20 cellular contexts compared by ENCODE assay signal in genomic region chr18:44900627-44901026, GRCh38.
DNase-seq lines count a peak whose midpoint lies in the region; ATAC-seq and TF ChIP-seq lines count a peak whose summit lies in the region.
"Had no signal": no experiment of that assay in that cellular context is flagged by ENCODE, and none has a peak within 500 bp of the region (broad histone marks: within the 10 kb centered on the region; RNA-seq: fewer than 3 reads in every experiment).

No MANE protein-coding gene starts in this region.

- DNase-seq in NCI-H526 (lab: John Stamatoyannopoulos, UW) (peak; percentile 1 to 41), NCI-H526 treated with DMSO at 0.1 percent for 48 hours (lab: John Stamatoyannopoulos, UW) (no peak), SK-MEL-5 (ENCODE audit: low read depth, low spot score) (peak; percentile 2), foreskin keratinocyte (peak in 1 of 2 donors; percentile 54), heart left ventricle (no peak), pons (ENCODE audit: low spot score) (no peak), Calu3 (no peak)
- DNase-seq in activated CD4-positive, alpha-beta T cell treated with anti-CD3 and anti-CD28 coated beads, Interleukin-2, amount 50 U/mL, for 4 hours, result no peak
- DNase-seq: Caco-2; CD4-positive, alpha-beta T cell; EL; GOT3; NCI-H1105; NCI-H1694; NCI-H2081 treated with DMSO at 0.1 percent for 48 hours; NCI-H510A had no signal

- H3K27ac ChIP-seq in foreskin keratinocyte, result no peak overlapping the region
- no peak overlapping the region for H3K27ac ChIP-seq in heart left ventricle
- H3K27ac ChIP-seq: 22Rv1, SJCRH30 had no signal

- H3K36me3 ChIP-seq in heart left ventricle, result no peaks in the 10 kb centered on the region
- H3K36me3 ChIP-seq: SJCRH30 had no signal

- no TSS peak for BruUV-seq in Calu3 (replicated peaks; lab: Mats Ljungman, UMichigan)

- CTCF ChIA-PET in Calu3 (lab: Charles Lee), result interaction anchor here (0.7 kb wide), 1 partner anchor 312 kb away, joined by 3 read pairs; no protein-coding TSS in a partner anchor

- TF ChIP-seq POLR2A in heart left ventricle (IDR thresholded peaks at IDR 0.05), result no peak

- peaks cover 0 to 3% (median 0%) of the 10 kb centered on the region in 12 donors for H3K9me3 ChIP-seq in heart left ventricle
- H3K9me3 ChIP-seq: Caco-2, SJCRH30 had no signal

- H3K4me1 ChIP-seq in foreskin keratinocyte, result peaks cover 35% of the 10 kb centered on the region
- H3K4me1 ChIP-seq in heart left ventricle, result peaks cover 0 to 12% (median 0%) of the 10 kb centered on the region in 12 donors
- H3K4me1 ChIP-seq: Caco-2 had no signal

- no peaks in the 10 kb centered on the region for H3K9me3 Mint-ChIP-seq in Calu3 (ENCODE audit: low read depth, unreplicated experiment)
- H3K9me3 Mint-ChIP-seq: CD4-positive, alpha-beta T cell had no signal

- H3K27me3 ChIP-seq in foreskin keratinocyte, result no peaks in the 10 kb centered on the region
- no peaks in the 10 kb centered on the region for H3K27me3 ChIP-seq in heart left ventricle
- H3K27me3 ChIP-seq: SJCRH30 had no signal

- no peak overlapping the region for H3K4me3 Mint-ChIP-seq in Calu3 (ENCODE audit: low read depth, unreplicated experiment)
- H3K4me3 Mint-ChIP-seq: B cell; CD4-positive, alpha-beta T cell had no signal

- no peak overlapping the region for H3K27ac Mint-ChIP-seq in Calu3 (ENCODE audit: unreplicated experiment)
- H3K27ac Mint-ChIP-seq: B cell; CD4-positive, alpha-beta T cell had no signal

- WGBS in heart left ventricle, 4 donors, result 76 to 87% (median 82%) methylated on average over 3 of the region's 3 CpGs

- intact Hi-C loops in heart left ventricle (cut with DNase I), result loop anchor here in 1 of 10 donors (10.0 kb wide), 1 partner anchor 314 kb away; no protein-coding TSS in a partner anchor
- intact Hi-C loops in Calu3 (cut with micrococcal nuclease; ENCODE audit: unreplicated experiment), result loop anchor here (1.0 to 10.0 kb wide), 4 partner anchors 114 to 487 kb away; no protein-coding TSS in a partner anchor

- peak; percentile 50 for ATAC-seq in foreskin keratinocyte
- no peak for ATAC-seq in heart left ventricle
- ATAC-seq: HCT116 had no signal

- in situ Hi-C loops in SK-MEL-5 (cut with HindIII; ENCODE audit: low pct_unique_long_range_greater_than_20kb, low sequenced_read_pairs), result no loop called here

- TF ChIP-seq CTCF in foreskin keratinocyte (conservative IDR thresholded peaks at IDR 0.05) (no peak), heart left ventricle (IDR thresholded peaks at IDR 0.05) (no peak), Calu3 (IDR thresholded peaks at IDR 0.05; ENCODE audit: unreplicated experiment) (no peak)

- H3K27me3 Mint-ChIP-seq in Calu3 (ENCODE audit: unreplicated experiment), result no peaks in the 10 kb centered on the region
- H3K27me3 Mint-ChIP-seq: B cell; CD4-positive, alpha-beta T cell had no signal

- H3K4me1 Mint-ChIP-seq in Calu3 (ENCODE audit: low read depth, unreplicated experiment), result peaks cover 9% of the 10 kb centered on the region

- H3K4me3 ChIP-seq in heart left ventricle, result no peak overlapping the region
- H3K4me3 ChIP-seq: SJCRH30 had no signal

- no peaks in the 10 kb centered on the region for H3K36me3 Mint-ChIP-seq in Calu3 (ENCODE audit: insufficient read depth, unreplicated experiment)

Comparison
In these comparisons a context has a peak if more than half of its experiments do, and no peak if none do; other contexts are left out.
1. DNase-seq: peak in NCI-H526 (2 of 2) and SK-MEL-5 (single experiment); none in NCI-H526 treated with DMSO at 0.1 percent for 48 hours (single experiment), activated CD4-positive, alpha-beta T cell treated with anti-CD3 and anti-CD28 coated beads, Interleukin-2, amount 50 U/mL, for 4 hours (0 of 2), heart left ventricle (0 of 5), pons (single experiment) and Calu3 (single experiment).